In the genomic region with DNA sequence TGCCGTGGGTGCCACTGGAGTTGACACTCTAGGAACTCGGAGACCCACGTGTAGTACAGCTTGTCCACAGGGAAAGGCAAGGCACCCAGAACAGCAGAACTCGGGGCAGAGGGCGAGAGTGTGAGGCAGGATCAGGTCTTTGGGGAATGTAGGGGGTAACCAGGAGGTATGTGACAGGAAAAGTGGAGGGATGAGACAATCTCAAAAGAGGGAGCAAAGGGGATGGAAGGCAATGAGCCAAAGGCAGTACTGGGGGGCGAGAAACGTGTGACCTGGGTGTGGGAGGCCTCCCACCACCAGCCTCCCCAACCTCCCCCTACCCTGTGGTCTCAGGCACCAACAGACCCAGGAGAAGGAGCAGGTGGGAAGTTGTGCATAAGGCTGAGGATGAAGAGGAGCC, we compare ENCODE assay signal across 15 cellular contexts. TPM values are rescaled to one million over a fixed set of nuclear protein-coding genes. Genes with fewer than 3 reads are reported as not detected.
A peak's percentile ranks its signal among the peaks of the same experiment; 100 is the strongest.
DNase-seq lines count a peak whose midpoint lies in the region; ATAC-seq and TF ChIP-seq lines count a peak whose summit lies in the region.
"Had no signal": no experiment of that assay in that cellular context is flagged by ENCODE, and none has a peak within 500 bp of the region (broad histone marks: within the 10 kb centered on the region; RNA-seq: fewer than 3 reads in every experiment).

No MANE protein-coding gene starts in this region.

- peak overlapping the region in 9 of 11 experiments; percentile 9 to 96 (median 86); a peak in 12 of 22 replicates for H3K4me2 ChIP-seq in BLaER1 treated with 17β-estradiol and CSF1 and Interleukin-3, amounts not matched to agents 10 nM and 100 nM

- no peak for TF ChIP-seq EP300 in stomach (IDR thresholded peaks at IDR 0.05)

- no peak overlapping the region for H3K4me3 ChIP-seq in BLaER1 treated with 17β-estradiol and CSF1 and Interleukin-3, amounts not matched to agents 10 nM and 100 nM
- H3K4me3 ChIP-seq in ascending aorta (no peak overlapping the region), muscle layer of colon (ENCODE audit: low read depth in 1 of 2, low read length in 2 of 2) (no peak overlapping the region), stomach (no peak overlapping the region)

- H4K20me1 ChIP-seq in BLaER1 treated with 17β-estradiol and CSF1 and Interleukin-3, amounts not matched to agents 10 nM and 100 nM: peaks cover 0 to 4% (median 0%) of the 10 kb centered on the region in 11 experiments; a peak in 2 of 22 replicates

- no peaks in the 10 kb centered on the region for H3K9me3 ChIP-seq in BLaER1 treated with 17β-estradiol and CSF1 and Interleukin-3, amounts not matched to agents 10 nM and 100 nM (replicated peaks in 1 of 11)
- no peaks in the 10 kb centered on the region for H3K9me3 ChIP-seq in ascending aorta
- no peaks in the 10 kb centered on the region for H3K9me3 ChIP-seq in muscle layer of colon (ENCODE audit: low read length)
- H3K9me3 ChIP-seq in stomach: no peaks in the 10 kb centered on the region

- DNase-seq in ascending aorta (ENCODE audit: low spot score in 2 of 2) (no peak), stomach (no peak), NCI-H226 (no peak), AG08396 (ENCODE audit: low spot score) (no peak), NCI-H2171 treated with DMSO at 0.1 percent for 48 hours (lab: John Stamatoyannopoulos, UW) (no peak)
- DNase-seq: activated CD4-positive, alpha-beta T cell treated with anti-CD3 and anti-CD28 coated beads, Interleukin-2, amount 10 ng/mL, durations not matched to agents 7 days and 5 days; CD8-positive, alpha-beta memory T cell; cortex of kidney; DMS79 treated with DMSO at 0.1 percent for 48 hours; foreskin melanocyte; NCI-H146; NCI-H446 treated with DMSO at 0.1 percent for 48 hours had no signal

- peaks cover 0 to 24% (median 0%) of the 10 kb centered on the region in 11 experiments; a peak in 4 of 22 replicates for H3K36me3 ChIP-seq in BLaER1 treated with 17β-estradiol and CSF1 and Interleukin-3, amounts not matched to agents 10 nM and 100 nM
- peaks cover 0 to 18% of the 10 kb centered on the region in 2 donors for H3K36me3 ChIP-seq in ascending aorta
- no peaks in the 10 kb centered on the region for H3K36me3 ChIP-seq in muscle layer of colon (ENCODE audit: insufficient read depth, low read length)
- H3K36me3 ChIP-seq in stomach: peaks cover 0 to 8% (median 0%) of the 10 kb centered on the region in 4 donors

- H3K27me3 ChIP-seq in BLaER1 treated with 17β-estradiol and CSF1 and Interleukin-3, amounts not matched to agents 10 nM and 100 nM: peaks cover 0 to 14% (median under 1%) of the 10 kb centered on the region in 11 experiments; a peak in 7 of 22 replicates
- H3K27me3 ChIP-seq in ascending aorta: no peaks in the 10 kb centered on the region
- no peaks in the 10 kb centered on the region for H3K27me3 ChIP-seq in muscle layer of colon (ENCODE audit: control insufficient read depth in 1 of 2, insufficient read depth in 2 of 2, low read length in 2 of 2)
- no peaks in the 10 kb centered on the region for H3K27me3 ChIP-seq in stomach

- H3K4me1 ChIP-seq in BLaER1 treated with 17β-estradiol and CSF1 and Interleukin-3, amounts not matched to agents 10 nM and 100 nM: peaks cover 45 to 67% (median 62%) of the 10 kb centered on the region in 10 experiments
- H3K4me1 ChIP-seq in ascending aorta (peaks cover 33 to 67% of the 10 kb centered on the region in 2 donors), muscle layer of colon (ENCODE audit: insufficient read depth, low read length) (peaks cover 71% of the 10 kb centered on the region), stomach (peaks cover 10 to 42% (median 27%) of the 10 kb centered on the region in 4 donors)

- intact Hi-C loops in ascending aorta (cut with DNase I) (no loop called here), stomach (cut with DNase I; ENCODE audit: low total_unique reads) (no loop called here)

- peak overlapping the region in 1 of 11 experiments; percentile 77; a peak in 1 of 22 replicates for H3K27ac ChIP-seq in BLaER1 treated with 17β-estradiol and CSF1 and Interleukin-3, amounts not matched to agents 10 nM and 100 nM
- H3K27ac ChIP-seq in ascending aorta: peak overlapping the region; percentile 92 to 94
- peak overlapping the region; percentile 78 for H3K27ac ChIP-seq in muscle layer of colon (ENCODE audit: low read depth, low read length)
- peak overlapping the region in 4 of 5 donors; percentile 75 to 86 (median 80) for H3K27ac ChIP-seq in stomach

- ATAC-seq in GM21786 (IDR thresholded peaks at IDR 0.05; ENCODE audit: unreplicated experiment): no peak

- H3K9ac ChIP-seq in BLaER1 treated with 17β-estradiol and CSF1 and Interleukin-3, amounts not matched to agents 10 nM and 100 nM: no peak overlapping the region
- no peak overlapping the region for H3K9ac ChIP-seq in muscle layer of colon (ENCODE audit: low read length)

- no peak for TF ChIP-seq POLR2A in stomach (IDR thresholded peaks at IDR 0.05)

- WGBS in stomach, 5 donors: 85 to 94% (median 90%) methylated on average over 7 of the region's 7 CpGs

- TF ChIP-seq CTCF in ascending aorta (IDR thresholded peaks at IDR 0.05) (no peak), stomach (IDR thresholded peaks at IDR 0.05) (no peak)

RNA-seq across cellular contexts. Expression of a gene that starts 48.9 kb away (rescaled TPM):
- 4.5 TPM for total RNA-seq in ascending aorta
- total RNA-seq in stomach: 10 to 100 TPM in 3 of 5 donors, 1 to 10 TPM in 2; 1.8 to 48.3 (median 28.8) TPM
- 10 to 100 TPM; 12.6 to 24.7 (median 16.4) TPM for polyA plus RNA-seq in stomach
